22 cellular contexts compared by ENCODE assay signal in the genomic region with DNA sequence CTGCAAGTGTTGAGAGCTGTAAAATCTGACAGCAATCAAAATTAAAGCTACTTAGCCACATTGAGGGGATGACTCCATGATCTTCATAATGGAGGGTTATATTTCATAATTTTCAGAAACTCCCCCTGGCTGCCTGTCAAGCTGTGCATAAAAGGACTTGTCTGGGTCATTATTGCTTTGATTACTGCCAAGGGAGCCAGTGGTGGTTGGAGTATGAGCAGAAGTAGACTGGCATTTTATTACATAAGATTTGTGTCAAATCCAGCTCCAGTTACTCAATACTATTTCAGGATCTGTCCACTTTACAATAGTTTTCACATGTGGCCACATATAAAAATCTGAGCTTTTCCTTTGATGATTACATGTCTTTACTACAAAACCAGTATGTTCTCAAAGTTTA.
"Had no signal": no experiment of that assay in that cellular context is flagged by ENCODE, and none has a peak within 500 bp of the region (broad histone marks: within the 10 kb centered on the region; RNA-seq: fewer than 3 reads in every experiment).

No MANE protein-coding gene starts in this region.

- DNase-seq: activated CD4-positive, alpha-beta memory T cell treated with anti-CD3 and anti-CD28 coated beads for 36 hours; activated CD4-positive, alpha-beta T cell treated with anti-CD3 and anti-CD28 coated beads for 48 hours; activated CD4-positive, CD25-positive, alpha-beta regulatory T cell treated with anti-CD3 and anti-CD28 coated beads, Interleukin-2, amount 50 U/mL, for 72 hours; activated gamma-delta T cell; activated naive CD4-positive, alpha-beta T cell treated with anti-CD3 and anti-CD28 coated beads for 36 hours; activated T-cell treated with anti-CD3 and anti-CD28 coated beads for 4 hours; activated T-cell treated with anti-CD3 and anti-CD28 coated beads, Interleukin-2, amount 50 U/mL, for 48 hours; brain microvascular endothelial cell; caudate nucleus; IMR-90; Kasumi-1; KBM-7; NCI-H1092; NCI-H1930; NCI-H2171 treated with DMSO at 0.1 percent for 48 hours; NCI-H510A treated with DMSO at 0.1 percent for 48 hours; PC-3; SHP77; T-helper 17 cell; T-helper 9 cell had no signal

- H3K36me3 ChIP-seq: brain microvascular endothelial cell had no signal

- H3K27me3 ChIP-seq: brain microvascular endothelial cell had no signal

- ATAC-seq: activated T-helper 17 cell treated with anti-CD3 and anti-CD28 coated beads, Interleukin-2, amount 50 U/mL, for 72 hours; PC-3; T-helper 17 cell; WTC11 had no signal

- H3K27ac ChIP-seq: brain microvascular endothelial cell had no signal
